In genomic region chr15:100778831-100779288, GRCh38 we compare ENCODE assay signal across 1 cellular context.
TF ChIP-seq lines count a peak whose summit lies in the region.

No MANE protein-coding gene starts in this region.

TF ChIP-seq in GM23338, 12 proteins besides CTCF, POLR2A, EP300 and RAD21 (continued from another document):
- TF ChIP-seq EZH2 (IDR thresholded peaks at IDR 0.05; ENCODE audit: low read depth, unreplicated experiment) (no peak), STAT1 (IDR thresholded peaks at IDR 0.05; ENCODE audit: unreplicated experiment) (no peak), POLR2AphosphoS5 (IDR thresholded peaks at IDR 0.05; ENCODE audit: low read depth) (no peak), REST (IDR thresholded peaks at IDR 0.05; ENCODE audit: unreplicated experiment) (no peak), NANOG (IDR thresholded peaks at IDR 0.05; ENCODE audit: borderline replicate concordance) (no peak), CREB1 (CRISPR knock-in tag; IDR thresholded peaks at IDR 0.05; ENCODE audit: low read depth) (no peak), ZNF114 (CRISPR knock-in tag; IDR thresholded peaks at IDR 0.05) (no peak), ZNF331 (CRISPR knock-in tag; IDR thresholded peaks at IDR 0.05; ENCODE audit: low read depth) (no peak), ETS1 (IDR thresholded peaks at IDR 0.05) (no peak), EZH2phosphoT487 (IDR thresholded peaks at IDR 0.05; ENCODE audit: unreplicated experiment) (no peak), JUNB (IDR thresholded peaks at IDR 0.05; ENCODE audit: unreplicated experiment) (no peak)
